ENCODE assay signal across 19 cellular contexts in genomic region chr14:87449016-87449415, GRCh38.
DNase-seq lines count a peak whose midpoint lies in the region; ATAC-seq and TF ChIP-seq lines count a peak whose summit lies in the region.
"Had no signal": no experiment of that assay in that cellular context is flagged by ENCODE, and none has a peak within 500 bp of the region (broad histone marks: within the 10 kb centered on the region; RNA-seq: fewer than 3 reads in every experiment).

No MANE protein-coding gene starts in this region.

- no peaks in the 10 kb centered on the region for H3K4me1 ChIP-seq in RWPE2 (ENCODE audit: insufficient read depth, poor library complexity, severe bottlenecking)
- no peaks in the 10 kb centered on the region for H3K4me1 ChIP-seq in naive thymus-derived CD4-positive, alpha-beta T cell (ENCODE audit: control insufficient read depth in 2 of 2, insufficient read depth in 2 of 2, low read length in 2 of 2)
- H3K4me1 ChIP-seq: A549, BLaER1 had no signal

- H3K27me3 Mint-ChIP-seq in naive thymus-derived CD4-positive, alpha-beta T cell: no peaks in the 10 kb centered on the region
- H3K27me3 Mint-ChIP-seq: CD4-positive, alpha-beta memory T cell; IgD-negative memory B cell had no signal

- H3K27me3 ChIP-seq in RWPE2 (ENCODE audit: insufficient read depth, poor library complexity, severe bottlenecking): no peaks in the 10 kb centered on the region
- H3K27me3 ChIP-seq in naive thymus-derived CD4-positive, alpha-beta T cell (ENCODE audit: control insufficient read depth in 2 of 2, insufficient read depth in 2 of 2, low read length in 2 of 2): no peaks in the 10 kb centered on the region
- H3K27me3 ChIP-seq: BLaER1 had no signal

- peak; percentile 38; the same call in 1 of the 3 replicates for ATAC-seq in RWPE2 (ENCODE audit: low read depth)
- ATAC-seq in naive thymus-derived CD4-positive, alpha-beta T cell: no peak
- ATAC-seq in HG03097 (IDR thresholded peaks at IDR 0.05; ENCODE audit: low FRiP score, unreplicated experiment): no peak
- ATAC-seq: A549, GM12878, HepG2 had no signal

- intact Hi-C loops in naive thymus-derived CD4-positive, alpha-beta T cell (cut with micrococcal nuclease): no loop called here

- DNase-seq in DMS79 treated with DMSO at 0.1 percent for 48 hours (lab: John Stamatoyannopoulos, UW) (peak; percentile 25), DMS79 (lab: John Stamatoyannopoulos, UW) (no peak), NCI-H1105 (lab: John Stamatoyannopoulos, UW) (peak; percentile 75), RWPE2 (ENCODE audit: low spot score) (no peak), epithelial cell of prostate (ENCODE audit: low read depth, low spot score) (peak; percentile 10)
- DNase-seq in naive thymus-derived CD4-positive, alpha-beta T cell: no peak
- DNase-seq: CD4-positive, alpha-beta memory T cell; DMS153; DND-41; EL; H9 had no signal

- H3K27ac ChIP-seq in RWPE2 (ENCODE audit: poor library complexity, severe bottlenecking): no peak overlapping the region
- no peak overlapping the region for H3K27ac ChIP-seq in epithelial cell of prostate
- no peak overlapping the region for H3K27ac ChIP-seq in naive thymus-derived CD4-positive, alpha-beta T cell (ENCODE audit: low read depth, low read length)
- H3K27ac ChIP-seq: 22Rv1, A549, BLaER1 had no signal

- POLR2A ChIA-PET in naive thymus-derived CD4-positive, alpha-beta T cell (lab: Charles Lee): no interaction called here

- H3K27ac Mint-ChIP-seq in naive thymus-derived CD4-positive, alpha-beta T cell: no peak overlapping the region
- H3K27ac Mint-ChIP-seq: CD14-positive monocyte; CD4-positive, alpha-beta memory T cell; H9; IgD-negative memory B cell had no signal

- H3K4me3 Mint-ChIP-seq in naive thymus-derived CD4-positive, alpha-beta T cell: no peak overlapping the region
- H3K4me3 Mint-ChIP-seq: CD14-positive monocyte; CD4-positive, alpha-beta memory T cell; H9; IgD-negative memory B cell had no signal

- no peaks in the 10 kb centered on the region for H3K36me3 Mint-ChIP-seq in naive thymus-derived CD4-positive, alpha-beta T cell
- H3K36me3 Mint-ChIP-seq: CD14-positive monocyte; CD4-positive, alpha-beta memory T cell; IgD-negative memory B cell had no signal

- peaks cover 0 to 7% (median 2%) of the 10 kb centered on the region in 11 donors for H3K9me3 Mint-ChIP-seq in naive thymus-derived CD4-positive, alpha-beta T cell
- H3K9me3 Mint-ChIP-seq: H9 had no signal

- H3K4me3 ChIP-seq in RWPE2 (ENCODE audit: severe bottlenecking): no peak overlapping the region
- H3K4me3 ChIP-seq in naive thymus-derived CD4-positive, alpha-beta T cell (ENCODE audit: low read length): no peak overlapping the region
- H3K4me3 ChIP-seq: A549, BLaER1, GM12878 had no signal

- CTCF ChIA-PET in naive thymus-derived CD4-positive, alpha-beta T cell (lab: Charles Lee): no interaction called here

- H3K36me3 ChIP-seq in RWPE2 (ENCODE audit: low read depth): no peaks in the 10 kb centered on the region
- no peaks in the 10 kb centered on the region for H3K36me3 ChIP-seq in naive thymus-derived CD4-positive, alpha-beta T cell (ENCODE audit: control insufficient read depth in 2 of 3, insufficient read depth in 3 of 3, low read length in 3 of 3)
- H3K36me3 ChIP-seq: BLaER1 had no signal

- H3K4me1 Mint-ChIP-seq in naive thymus-derived CD4-positive, alpha-beta T cell: no peaks in the 10 kb centered on the region
- H3K4me1 Mint-ChIP-seq: CD14-positive monocyte; CD4-positive, alpha-beta memory T cell; H9; IgD-negative memory B cell had no signal

- H3K9me3 ChIP-seq in RWPE2 (ENCODE audit: severe bottlenecking): no peaks in the 10 kb centered on the region
- H3K9me3 ChIP-seq in naive thymus-derived CD4-positive, alpha-beta T cell (ENCODE audit: control insufficient read depth in 2 of 3, low read length in 3 of 3): peaks cover 0 to 5% (median 0%) of the 10 kb centered on the region in 3 experiments
- H3K9me3 ChIP-seq: A549, BLaER1 had no signal

- no peak for TF ChIP-seq CTCF in RWPE2 (IDR thresholded peaks at IDR 0.05; ENCODE audit: poor library complexity, severe bottlenecking)

Comparison
In these comparisons a context has a peak if more than half of its experiments do, and no peak if none do; other contexts are left out.
1. DNase-seq: peak in DMS79 treated with DMSO at 0.1 percent for 48 hours (single experiment), NCI-H1105 (single experiment) and epithelial cell of prostate (single experiment); none in DMS79 (single experiment), RWPE2 (single experiment) and naive thymus-derived CD4-positive, alpha-beta T cell (0 of 9).